Comparison of ENCODE assay signal across 9 cellular contexts in the genomic region with DNA sequence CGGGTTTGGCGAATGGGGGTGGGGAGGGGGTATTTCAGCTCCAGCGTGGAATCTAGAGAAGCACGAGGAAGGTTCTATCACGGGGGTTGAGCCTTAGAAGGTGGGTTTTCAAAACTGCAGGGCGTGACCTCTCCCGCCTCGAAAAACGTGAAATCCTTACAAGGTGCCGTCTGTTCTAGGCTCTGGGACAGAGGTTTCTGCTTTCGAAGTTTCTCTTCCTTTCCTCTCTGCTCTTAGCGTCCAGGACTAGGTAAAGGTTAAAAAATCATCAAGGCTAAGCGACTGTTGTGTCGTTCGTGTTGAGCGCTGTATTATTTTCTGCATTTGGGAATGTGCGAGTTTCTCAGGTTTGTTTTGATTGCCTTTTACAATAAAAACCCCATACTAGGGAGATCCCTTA. TPM values are rescaled to one million over a fixed set of nuclear protein-coding genes. Genes with fewer than 3 reads are reported as not detected.
DNase-seq lines count a peak whose midpoint lies in the region; ATAC-seq and TF ChIP-seq lines count a peak whose summit lies in the region.
"Had no signal": no experiment of that assay in that cellular context is flagged by ENCODE, and none has a peak within 500 bp of the region (broad histone marks: within the 10 kb centered on the region; RNA-seq: fewer than 3 reads in every experiment).

No MANE protein-coding gene starts in this region.

- WGBS in heart right ventricle, 2 donors = 5 to 6% methylated on average over 17 of the region's 17 CpGs

- TF ChIP-seq CTCF in heart right ventricle (IDR thresholded peaks at IDR 0.05) = no peak
- no peak for TF ChIP-seq CTCF in choroid plexus epithelial cell (conservative IDR thresholded peaks at IDR 0.05; ENCODE audit: low read depth, low read length)
- no peak for TF ChIP-seq CTCF in vagina (IDR thresholded peaks at IDR 0.05)

- TF ChIP-seq POLR2A in vagina (IDR thresholded peaks at IDR 0.05) = no peak

- H3K27me3 ChIP-seq in heart right ventricle (peaks cover 0 to 36% (median 0%) of the 10 kb centered on the region in 7 donors), muscle layer of colon (ENCODE audit: control insufficient read depth in 1 of 2, insufficient read depth in 2 of 2, low read length in 2 of 2) (no peaks in the 10 kb centered on the region), vagina (no peaks in the 10 kb centered on the region)

- H3K4me3 ChIP-seq in heart right ventricle = peak overlapping the region; percentile 44 to 84 (median 67)
- peak overlapping the region; percentile 67 for H3K4me3 ChIP-seq in choroid plexus epithelial cell (ENCODE audit: low read depth, low read length)
- peak overlapping the region; percentile 44 to 55 for H3K4me3 ChIP-seq in muscle layer of colon (ENCODE audit: low read depth in 1 of 2, low read length in 2 of 2)
- peak overlapping the region; percentile 62 to 69 for H3K4me3 ChIP-seq in vagina

- H3K9me3 ChIP-seq in heart right ventricle (no peaks in the 10 kb centered on the region), muscle layer of colon (ENCODE audit: low read length) (no peaks in the 10 kb centered on the region), vagina (no peaks in the 10 kb centered on the region)

- intact Hi-C loops in heart right ventricle (cut with DNase I) (loop anchor here in 3 of 10 donors (5.0 kb wide), 2 partner anchors 111 to 116 kb away; no protein-coding TSS in a partner anchor), cardiac septum (cut with DNase I) (no loop called here), vagina (cut with DNase I) (no loop called here)

- H3K27ac ChIP-seq in heart right ventricle (peak overlapping the region; percentile 32 to 96 (median 91)), muscle layer of colon (ENCODE audit: low read depth, low read length) (peak overlapping the region; percentile 84), vagina (peak overlapping the region; percentile 80)

- H3K36me3 ChIP-seq in heart right ventricle (no peaks in the 10 kb centered on the region), muscle layer of colon (ENCODE audit: insufficient read depth, low read length) (no peaks in the 10 kb centered on the region), vagina (no peaks in the 10 kb centered on the region)

- peak overlapping the region; percentile 62 for H3K9ac ChIP-seq in muscle layer of colon (ENCODE audit: low read length)

- no peak for DNase-seq in heart right ventricle
- no peak for DNase-seq in cardiac septum (ENCODE audit: low spot score)
- no peak for DNase-seq in choroid plexus epithelial cell (ENCODE audit: low read depth)
- no peak for DNase-seq in vagina (ENCODE audit: extremely low spot score in 2 of 2)
- no peak for DNase-seq in effector CD4-positive, alpha-beta T cell
- DNase-seq in ecto neural progenitor cell (ENCODE audit: low spot score) = no peak
- DNase-seq: erythroblast had no signal

- H3K4me1 ChIP-seq in heart right ventricle (peaks cover 0 to 11% (median 8%) of the 10 kb centered on the region in 9 donors), muscle layer of colon (ENCODE audit: insufficient read depth, low read length) (peaks cover 3% of the 10 kb centered on the region), vagina (no peaks in the 10 kb centered on the region)

- ATAC-seq in heart right ventricle = peak in 3 of 8 donors; percentile 4 to 6 (median 4)
- ATAC-seq in HG02798 (IDR thresholded peaks at IDR 0.05; ENCODE audit: poor library complexity, unreplicated experiment) = no peak

RNA-seq across cellular contexts. Expression of a gene that starts 1.1 kb away (rescaled TPM):
- total RNA-seq in heart right ventricle (1,000 to 10,000 TPM in 8 of 10 donors, 100 to 1,000 TPM in 2; 367 to 3,919 (median 2,586) TPM), cardiac septum (3,112 TPM), vagina (337 TPM)
- 1,000 to 10,000 TPM in 1 of 2 donors, 100 to 1,000 TPM in 1; 480 to 3,681 TPM for polyA plus RNA-seq in heart right ventricle
